In the genomic region with DNA sequence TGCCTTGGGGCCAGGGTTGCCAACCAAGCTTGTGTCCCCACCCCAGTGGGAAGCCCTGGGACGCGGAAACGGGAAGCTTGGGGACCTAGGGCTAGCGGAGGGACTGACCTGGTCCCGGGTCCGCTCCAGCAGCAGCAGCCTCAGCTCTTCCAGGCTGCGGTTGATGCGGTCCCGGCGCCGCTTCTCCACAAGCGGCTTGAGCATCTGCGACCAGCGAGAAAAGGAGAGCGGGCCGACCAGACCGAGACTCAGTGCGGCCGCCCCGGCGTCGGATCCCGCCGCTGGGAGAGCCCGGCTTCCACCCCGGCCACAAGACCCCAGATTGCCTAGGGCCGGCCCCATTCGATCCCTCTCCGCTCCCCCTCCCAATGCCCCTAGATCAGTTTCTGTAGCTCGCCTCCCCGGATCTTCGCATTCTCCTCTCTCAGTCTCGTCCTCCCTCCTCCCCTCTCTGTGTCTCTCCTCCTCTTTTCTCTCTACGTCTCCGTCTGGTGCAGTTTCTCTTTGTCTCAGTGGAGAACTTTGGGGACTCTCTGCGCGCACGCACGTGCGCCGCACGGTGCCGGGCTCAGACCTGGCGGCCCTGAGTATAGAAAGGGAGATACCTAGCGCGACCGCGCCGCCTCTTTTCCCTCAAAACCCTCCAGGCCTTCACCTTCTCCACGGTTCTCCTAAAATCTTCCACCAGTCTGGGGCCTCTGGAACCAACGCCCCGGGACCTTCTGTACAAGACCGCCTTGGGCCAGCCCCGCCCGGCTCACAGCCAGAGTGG, we compare ENCODE assay signal across 7 cellular contexts. TPM values are rescaled to one million over a fixed set of nuclear protein-coding genes. Genes with fewer than 3 reads are reported as not detected.
DNase-seq lines count a peak whose midpoint lies in the region.
"Had no signal": no experiment of that assay in that cellular context is flagged by ENCODE, and none has a peak within 500 bp of the region (broad histone marks: within the 10 kb centered on the region; RNA-seq: fewer than 3 reads in every experiment).

No MANE protein-coding gene starts in this region.

- DNase-seq in activated T-cell treated with anti-CD3 and anti-CD28 coated beads for 48 hours (ENCODE audit: low read depth) (peak; percentile 50), activated T-cell treated with anti-CD3 and anti-CD28 coated beads for 4 hours (no peak), posterior vena cava (ENCODE audit: low spot score) (peak; percentile 87), T-helper 9 cell (no peak), occipital lobe (lab: John Stamatoyannopoulos, UW) (no peak)
- peak; percentile 42 for DNase-seq in central memory CD4-positive, alpha-beta T cell

- intact Hi-C loops in posterior vena cava (cut with DNase I), result loop anchor here in 1 of 2 donors (5.0 kb wide), 1 partner anchor 64 kb away; no protein-coding TSS in a partner anchor

RNA-seq across cellular contexts. Expression of a gene that starts 0.8 kb away (rescaled TPM):
- total RNA-seq in posterior vena cava, result under 1 TPM in 1 of 2 donors, not detected in 1; 0.67 TPM
- 0.31 TPM for total RNA-seq in occipital lobe
- total RNA-seq: mononuclear cell had no signal

RNA-seq across cellular contexts. Expression of a gene that starts 4.8 kb away (rescaled TPM):
- not detected for total RNA-seq in posterior vena cava
- 0.47 TPM for total RNA-seq in occipital lobe

RNA-seq across cellular contexts. Expression of a gene that starts 29.1 kb away (rescaled TPM):
- total RNA-seq in posterior vena cava (100 to 1,000 TPM; 203 to 206 TPM), occipital lobe (7.8 TPM)

RNA-seq across cellular contexts. Expression of a gene that starts 35.6 kb away (rescaled TPM):
- total RNA-seq in posterior vena cava, result not detected
- total RNA-seq in occipital lobe, result 1.4 TPM
- total RNA-seq: mononuclear cell had no signal

RNA-seq across cellular contexts. Expression of a gene that starts 39.6 kb away (rescaled TPM):
- total RNA-seq in posterior vena cava (10 to 100 TPM; 66.7 to 80.1 TPM), occipital lobe (27.9 TPM)

Comparison
In these comparisons a context has a peak if more than half of its experiments do, and no peak if none do; other contexts are left out.
1. DNase-seq: peak in activated T-cell treated with anti-CD3 and anti-CD28 coated beads for 48 hours (single experiment), central memory CD4-positive, alpha-beta T cell (single experiment) and posterior vena cava (single experiment); none in activated T-cell treated with anti-CD3 and anti-CD28 coated beads for 4 hours (single experiment), T-helper 9 cell (single experiment) and occipital lobe (single experiment).
2. RNA of a gene that starts 29.1 kb away (total RNA-seq): 203 to 206 TPM in posterior vena cava; 7.8 TPM in occipital lobe (single experiment); every median in the first group is over 10 times any median in the second.